In genomic region chrX:115330498-115331138, GRCh38 we compare ENCODE assay signal across 9 cellular contexts. TPM values are rescaled to one million over a fixed set of nuclear protein-coding genes. Genes with fewer than 3 reads are reported as not detected.
DNase-seq lines count a peak whose midpoint lies in the region; ATAC-seq and TF ChIP-seq lines count a peak whose summit lies in the region.
"Had no signal": no experiment of that assay in that cellular context is flagged by ENCODE, and none has a peak within 500 bp of the region (broad histone marks: within the 10 kb centered on the region; RNA-seq: fewer than 3 reads in every experiment).

No MANE protein-coding gene starts in this region.

- no peak overlapping the region for H3K27ac ChIP-seq in BLaER1
- H3K27ac ChIP-seq in osteoblast (ENCODE audit: low read depth, low read length): no peak overlapping the region

- no peaks in the 10 kb centered on the region for H3K36me3 ChIP-seq in BLaER1
- H3K36me3 ChIP-seq in osteoblast (ENCODE audit: insufficient read depth, low read length): no peaks in the 10 kb centered on the region

- no peak overlapping the region for H3K9ac ChIP-seq in BLaER1

- H3K27me3 ChIP-seq in BLaER1: peaks cover 70% of the 10 kb centered on the region
- H3K27me3 ChIP-seq in osteoblast (ENCODE audit: insufficient read depth, low read length): peaks cover 10% of the 10 kb centered on the region

- TF ChIP-seq CTCF in GM12864 (IDR thresholded peaks at IDR 0.05; ENCODE audit: low read depth, low read length, missing control alignments) (peak; percentile 55), fibroblast of villous mesenchyme (IDR thresholded peaks at IDR 0.05; ENCODE audit: insufficient read depth, low read depth, low read length) (peak; percentile 76), osteoblast (IDR thresholded peaks at IDR 0.05; ENCODE audit: extremely low read depth, low read depth, low read length) (peak; percentile 84)

- no peaks in the 10 kb centered on the region for H3K79me2 ChIP-seq in osteoblast (ENCODE audit: insufficient read depth, low read length)

- DNase-seq in GM12864 (ENCODE audit: low read depth) (peak; percentile 8), M059J (ENCODE audit: low read depth) (peak; percentile 76), SW480 (ENCODE audit: low spot score) (peak; percentile 49), fibroblast of villous mesenchyme (ENCODE audit: low read depth) (peak; percentile 77), osteoblast (ENCODE audit: insufficient read length, low spot score, missing footprints) (peak; percentile 73)
- no peak for DNase-seq in activated effector memory CD4-positive, alpha-beta T cell treated with anti-CD3 and anti-CD28 coated beads, Interleukin-2, amount 50 U/mL, for 16 hours

- H3K4me1 ChIP-seq in BLaER1: peaks cover 32% of the 10 kb centered on the region
- H3K4me1 ChIP-seq in osteoblast (ENCODE audit: insufficient read depth, low read length): peaks cover 3% of the 10 kb centered on the region

- ATAC-seq in HG02840 (IDR thresholded peaks at IDR 0.05; ENCODE audit: low FRiP score, unreplicated experiment): no peak
- ATAC-seq: T-cell had no signal

- no peaks in the 10 kb centered on the region for H3K9me3 ChIP-seq in BLaER1
- no peaks in the 10 kb centered on the region for H3K9me3 ChIP-seq in osteoblast (ENCODE audit: low read depth, low read length)

- H3K4me3 ChIP-seq in BLaER1 (no peak overlapping the region), GM12864 (ENCODE audit: low read depth, low read length) (no peak overlapping the region), fibroblast of villous mesenchyme (ENCODE audit: low read depth, low read length) (no peak overlapping the region), osteoblast (ENCODE audit: insufficient read depth, low read length) (peak overlapping the region; percentile 36)

- H4K20me1 ChIP-seq in BLaER1 (no peaks in the 10 kb centered on the region), osteoblast (ENCODE audit: insufficient read depth, low read length) (no peaks in the 10 kb centered on the region)

- H2AFZ ChIP-seq in osteoblast (ENCODE audit: low read length): no peak overlapping the region

- H3K4me2 ChIP-seq in BLaER1 (peak overlapping the region; percentile 25; the same call in 1 of the 2 replicates), osteoblast (ENCODE audit: insufficient read depth, low read length) (peak overlapping the region; percentile 65)

RNA-seq across cellular contexts. Expression of gene LUZP4, which starts 41.1 kb away (rescaled TPM):
- not detected in 2 replicates for total RNA-seq in M059J (2014; rRNA removed; shearing (Covaris generic))
- not detected in 2 replicates for total RNA-seq in fibroblast of villous mesenchyme
- not detected in 2 replicates for total RNA-seq in osteoblast
- total RNA-seq: T-cell had no signal
